ENCODE assay signal across 8 cellular contexts in genomic region chr13:32443111-32443510, GRCh38. TPM values are rescaled to one million over a fixed set of nuclear protein-coding genes. Genes with fewer than 3 reads are reported as not detected.
A peak's percentile ranks its signal among the peaks of the same experiment; 100 is the strongest.
DNase-seq lines count a peak whose midpoint lies in the region; ATAC-seq and TF ChIP-seq lines count a peak whose summit lies in the region.
"Had no signal": no experiment of that assay in that cellular context is flagged by ENCODE, and none has a peak within 500 bp of the region (broad histone marks: within the 10 kb centered on the region; RNA-seq: fewer than 3 reads in every experiment).

No MANE protein-coding gene starts in this region.

- H3K56ac ChIP-seq in IMR-90 (ENCODE audit: extremely low read depth, insufficient read depth, low read length) = no peak overlapping the region

- H3K4me1 ChIP-seq in DOHH2 (ENCODE audit: control insufficient read depth, low read length) = no peaks in the 10 kb centered on the region
- peaks cover 1% of the 10 kb centered on the region; the same call in 1 of the 2 replicates for H3K4me1 ChIP-seq in IMR-90 (ENCODE audit: control insufficient read depth, insufficient read depth, low read length)
- H3K4me1 ChIP-seq: tibial nerve had no signal

- CTCF ChIA-PET in IMR-90 (lab: Yijun Ruan, JAX) = interaction anchor here (0.5 kb wide), 1 partner anchor 226 kb away, joined by 4 read pairs; no protein-coding TSS in a partner anchor

- H4K91ac ChIP-seq in IMR-90 (ENCODE audit: insufficient read depth, low read depth, low read length) = no peak overlapping the region

- H2BK120ac ChIP-seq in IMR-90 (ENCODE audit: low read depth, low read length) = no peak overlapping the region

- H3K9me2 ChIP-seq in DOHH2 (replicated peaks; ENCODE audit: control insufficient read depth, low read length) = no peaks in the 10 kb centered on the region

- H4K5ac ChIP-seq in IMR-90 (ENCODE audit: low read depth, low read length) = no peak overlapping the region

- H4K20me1 ChIP-seq in DOHH2 (ENCODE audit: control insufficient read depth, insufficient read depth, low read depth, low read length) (no peaks in the 10 kb centered on the region), IMR-90 (ENCODE audit: insufficient read depth, low read length) (no peaks in the 10 kb centered on the region)

- no peaks in the 10 kb centered on the region for H3K9me1 ChIP-seq in IMR-90 (ENCODE audit: insufficient read depth, low read length)

- peak; percentile 29 for TF ChIP-seq RAD21 in IMR-90 (IDR thresholded peaks at IDR 0.05; ENCODE audit: low read length)

- no peak overlapping the region for H3K14ac ChIP-seq in IMR-90 (replicated peaks; ENCODE audit: low read depth, low read length)

- H2BK5ac ChIP-seq in IMR-90 (ENCODE audit: low read depth, low read length, poor library complexity, severe bottlenecking) = no peak overlapping the region

- no peak overlapping the region for H3K4ac ChIP-seq in IMR-90 (ENCODE audit: low read depth, low read length)

- no peak for TF ChIP-seq POLR2A in IMR-90 (IDR thresholded peaks at IDR 0.05; ENCODE audit: low read depth, low read length)

- no peak overlapping the region for H3K27ac ChIP-seq in DOHH2 (ENCODE audit: low read depth, low read length)
- no peak overlapping the region for H3K27ac ChIP-seq in IMR-90 (ENCODE audit: insufficient read depth, low read length)
- H3K27ac ChIP-seq: tibial nerve had no signal

- no peak overlapping the region for H2BK20ac ChIP-seq in IMR-90 (ENCODE audit: low read depth, low read length)

- H3K27me3 ChIP-seq in DOHH2 (ENCODE audit: control insufficient read depth, low read length) = 0 out of 2 replicates have a peak, but pooled peaks cover 4% of the 10 kb centered on the region
- H3K27me3 ChIP-seq in IMR-90 (ENCODE audit: control insufficient read depth, insufficient read depth, low read length) = no peaks in the 10 kb centered on the region
- no peaks in the 10 kb centered on the region for H3K27me3 ChIP-seq in kidney epithelial cell (ENCODE audit: control insufficient read depth, insufficient read depth, low read length)
- H3K27me3 ChIP-seq: tibial nerve had no signal

- BruUV-seq in IMR-90 (replicated peaks; lab: Mats Ljungman, UMichigan) = TSS peak; percentile 74

- ATAC-seq in GM19324 (IDR thresholded peaks at IDR 0.05; ENCODE audit: low FRiP score, unreplicated experiment) (peak; percentile 55), IMR-90 (ENCODE audit: low read depth) (no peak), GM21515 (IDR thresholded peaks at IDR 0.05; ENCODE audit: unreplicated experiment) (no peak)

- intact Hi-C loops in IMR-90 (cut with micrococcal nuclease) = no loop called here

- H3K4me2 ChIP-seq in DOHH2 (ENCODE audit: low read length) = no peak overlapping the region
- H3K4me2 ChIP-seq in IMR-90 (ENCODE audit: low read depth, low read length) = no peak overlapping the region

- no peak overlapping the region for H3K9ac ChIP-seq in IMR-90 (ENCODE audit: low read depth, low read length)

- dilution Hi-C loops in IMR-90 (cut with HindIII; ENCODE audit: low sequenced_read_pairs, unreplicated experiment) = no loop called here

- H3F3A ChIP-seq in DOHH2 (ENCODE audit: control insufficient read depth, insufficient read depth) = no peaks in the 10 kb centered on the region

- H2AK5ac ChIP-seq in IMR-90 (ENCODE audit: low read depth, low read length) = no peak overlapping the region

- WGBS in IMR-90 (ENCODE audit: extremely low coverage in 2 of 2, insufficient read length in 1 of 2), 2 experiments = no CpG with 5 or more reads among the region's 2 CpGs

- TF ChIP-seq CTCF in DOHH2 (IDR thresholded peaks at IDR 0.05; ENCODE audit: low read depth, low read length, poor library complexity, severe bottlenecking) = peak; percentile 48
- peak; percentile 38 for TF ChIP-seq CTCF in IMR-90 (conservative IDR thresholded peaks at IDR 0.05; ENCODE audit: low read depth, low read length)
- TF ChIP-seq CTCF in kidney epithelial cell (IDR thresholded peaks at IDR 0.05; ENCODE audit: insufficient read depth, low read length, poor library complexity, severe bottlenecking) = peak; percentile 36

- DNase-seq in IMR-90 (peak; percentile 23), kidney epithelial cell (ENCODE audit: low read depth) (no peak), occipital lobe (lab: John Stamatoyannopoulos, UW) (no peak)
- peak; percentile 30 for DNase-seq in activated CD4-positive, alpha-beta T cell treated with anti-CD3 and anti-CD28 coated beads, Interleukin-2, amount 50 U/mL, for 1 hour

- H2AK9ac ChIP-seq in IMR-90 (replicated peaks; ENCODE audit: low read depth, low read length, poor library complexity) = no peak overlapping the region

- H2BK15ac ChIP-seq in IMR-90 (ENCODE audit: low read depth, low read length) = no peak overlapping the region

- H3K4me3 ChIP-seq in DOHH2 (ENCODE audit: low read length) (no peak overlapping the region), IMR-90 (ENCODE audit: insufficient read depth, low read depth, low read length) (no peak overlapping the region), kidney epithelial cell (ENCODE audit: low read depth, low read length) (no peak overlapping the region)
- H3K4me3 ChIP-seq: tibial nerve had no signal

- no peaks in the 10 kb centered on the region for H3K36me3 ChIP-seq in DOHH2 (ENCODE audit: control insufficient read depth, low read length)
- H3K36me3 ChIP-seq in IMR-90 (ENCODE audit: control insufficient read depth, insufficient read depth, low read length) = no peaks in the 10 kb centered on the region
- no peaks in the 10 kb centered on the region for H3K36me3 ChIP-seq in kidney epithelial cell (ENCODE audit: control insufficient read depth, insufficient read depth, low read length)

- H3K79me1 ChIP-seq in IMR-90 (ENCODE audit: low read depth in 1 of 2, low read length in 2 of 2) = no peaks in the 10 kb centered on the region

- no peak overlapping the region for H3K18ac ChIP-seq in IMR-90 (ENCODE audit: low read depth, low read length)

- no peak overlapping the region for H2AFZ ChIP-seq in IMR-90 (replicated peaks; ENCODE audit: low read length, poor library complexity)

- H3K79me2 ChIP-seq in DOHH2 (ENCODE audit: control insufficient read depth, low read length) = no peaks in the 10 kb centered on the region

- H3K23ac ChIP-seq in IMR-90 (ENCODE audit: low read depth, low read length) = no peak overlapping the region

- no peaks in the 10 kb centered on the region for H3K9me3 ChIP-seq in DOHH2 (ENCODE audit: control insufficient read depth, insufficient read depth, low read length)
- no peaks in the 10 kb centered on the region for H3K9me3 ChIP-seq in IMR-90 (ENCODE audit: control insufficient read depth, insufficient read depth, low read length)
- H3K9me3 ChIP-seq: tibial nerve had no signal

- H4K8ac ChIP-seq in IMR-90 (ENCODE audit: low read depth in 2 of 2, low read length in 2 of 2) = no peak overlapping the region

- POLR2A ChIA-PET in IMR-90 (lab: Charles Lee; ENCODE audit: unreplicated experiment) = no interaction called here

- in situ Hi-C loops in IMR-90 (cut with MboI; ENCODE audit: low sequenced_read_pairs) = no loop called here

TF ChIP-seq in IMR-90, 13 proteins besides CTCF, POLR2A, EP300 and RAD21:
- peak; percentile 33; the same call in 1 of the 2 replicates for TF ChIP-seq SMC3 (IDR thresholded peaks at IDR 0.05; ENCODE audit: low read depth, low read length)
- TF ChIP-seq FOS (IDR thresholded peaks at IDR 0.05; ENCODE audit: low read depth, low read length) = no peak

RNA-seq across cellular contexts. Expression of gene N4BP2L1, which starts 15.2 kb away (rescaled TPM):
- 0.18 and 0.28 TPM in 2 replicates for total RNA-seq in IMR-90 (2012; rRNA removed)
- 0.19 and 0.46 TPM in 2 replicates for polyA plus RNA-seq in IMR-90 (2012; rRNA removed)
- polyA plus RNA-seq in IMR-90 (2012; cell fraction: cytosol; rRNA removed) = 0.10 and 0.13 TPM in 2 replicates
- 1.1 and 6.7 TPM in 2 replicates for polyA plus RNA-seq in IMR-90 (2012; cell fraction: nucleus; rRNA removed; ENCODE audit: low replicate concordance)
- 4.4 and 7.8 TPM in 2 replicates for total RNA-seq in kidney epithelial cell
- 20.0 TPM for total RNA-seq in occipital lobe

Comparison
In these comparisons a context has a peak if more than half of its experiments do, and no peak if none do; other contexts are left out.
1. DNase-seq: peak in IMR-90 (single experiment) and activated CD4-positive, alpha-beta T cell treated with anti-CD3 and anti-CD28 coated beads, Interleukin-2, amount 50 U/mL, for 1 hour (single experiment); none in kidney epithelial cell (single experiment) and occipital lobe (single experiment).
2. Peak in every context shown above with its lines, with median percentiles within 50 percentile points of each other: CTCF ChIP-seq.